Comparison of ENCODE assay signal across 21 cellular contexts in genomic region chr15:98941595-98942255, GRCh38.
DNase-seq lines count a peak whose midpoint lies in the region; ATAC-seq, FAIRE-seq and TF ChIP-seq lines count a peak whose summit lies in the region.
"Had no signal": no experiment of that assay in that cellular context is flagged by ENCODE, and none has a peak within 500 bp of the region (broad histone marks: within the 10 kb centered on the region; RNA-seq: fewer than 3 reads in every experiment).

No MANE protein-coding gene starts in this region.

- 19% methylated on average over 5 of the region's 5 CpGs for WGBS in A549 (ENCODE audit: missing lambda C conversion rate)

- H3K79me2 ChIP-seq in MM.1S (ENCODE audit: low read length) = no peaks in the 10 kb centered on the region

- in situ Hi-C loops in gastrocnemius medialis (cut with MboI; ENCODE audit: low sequenced_read_pairs in 4 of 4) = loop anchor here in 3 of 4 donors (5.0 to 10.0 kb wide), 2 partner anchors 113 to 116 kb away; no protein-coding TSS in a partner anchor

- peak in 1 of 2 experiments; percentile 71 for DNase-seq in A549 (ENCODE audit: low read depth in 1 of 2, low spot score in 1 of 2)
- DNase-seq in NCI-H2227 treated with DMSO at 0.1 percent for 48 hours (lab: John Stamatoyannopoulos, UW) = peak; percentile 49
- DNase-seq in left lung = no peak
- no peak for DNase-seq in gastrocnemius medialis
- no peak for DNase-seq in HPDE6-E6E7 (ENCODE audit: extremely low spot score)
- no peak for DNase-seq in RCC 7860 (ENCODE audit: low spot score)
- no peak for DNase-seq in MM.1S
- no peak for DNase-seq in Ammon's horn (ENCODE audit: low spot score)
- DNase-seq: activated CD4-positive, alpha-beta T cell treated with anti-CD3 and anti-CD28 coated beads, Interleukin-2, amount 10 ng/mL, durations not matched to agents 24 days and 14 days; activated CD8-positive, alpha-beta memory T cell treated with anti-CD3 and anti-CD28 coated beads, Interleukin-2, amount 10 ng/mL, durations not matched to agents 7 days and 5 days; activated naive CD8-positive, alpha-beta T cell treated with anti-CD3 and anti-CD28 coated beads for 36 hours; heart left ventricle; MG63; NCI-H146; NCI-H774; nucleus accumbens; SHP77; stimulated activated CD4-positive, alpha-beta T cell treated with anti-CD3 and anti-CD28 coated beads, Interleukin-2, amount 100 ng/mL, for 24 hours; stimulated activated naive CD4-positive, alpha-beta T cell; trophoblast cell had no signal

- H3K27ac ChIP-seq in A549 (peak overlapping the region; percentile 55 to 69), left lung (no peak overlapping the region), gastrocnemius medialis (peak overlapping the region in 3 of 4 donors; percentile 82 to 96 (median 88)), MM.1S (ENCODE audit: low read length) (no peak overlapping the region)

- intact Hi-C loops in left lung (cut with DNase I) = no loop called here
- intact Hi-C loops in gastrocnemius medialis (cut with DNase I; ENCODE audit: low total_unique reads) = loop anchor here (2.0 to 5.0 kb wide), 2 partner anchors 66 to 75 kb away; partner anchors contain the start of gene PGPEP1L

- H3K4me2 ChIP-seq in A549 (peak overlapping the region; percentile 67), MM.1S (ENCODE audit: low read depth, low read length) (no peak overlapping the region)

- H3K27me3 ChIP-seq in left lung (no peaks in the 10 kb centered on the region), gastrocnemius medialis (no peaks in the 10 kb centered on the region), MM.1S (replicated peaks; ENCODE audit: insufficient read depth, low read length) (no peaks in the 10 kb centered on the region)
- H3K27me3 ChIP-seq: heart left ventricle, MG63 had no signal

- FAIRE-seq in A549 (lab: Jason Lieb, UNC) (no peak), RCC 7860 (lab: Jason Lieb, UNC) (no peak)

- no peaks in the 10 kb centered on the region for H3K9me2 ChIP-seq in MM.1S (replicated peaks; ENCODE audit: insufficient read depth, low read length)

- peaks cover 47% of the 10 kb centered on the region for H3K4me1 ChIP-seq in A549
- peaks cover 5 to 15% of the 10 kb centered on the region in 2 donors for H3K4me1 ChIP-seq in left lung
- H3K4me1 ChIP-seq in gastrocnemius medialis = peaks cover 41 to 52% of the 10 kb centered on the region in 2 donors
- no peaks in the 10 kb centered on the region for H3K4me1 ChIP-seq in MM.1S (ENCODE audit: low read length)

- no peak overlapping the region; the same call in 2 of the 3 replicates for H3K4me3 ChIP-seq in A549
- H3K4me3 ChIP-seq in left lung = no peak overlapping the region
- no peak overlapping the region for H3K4me3 ChIP-seq in gastrocnemius medialis
- H3K4me3 ChIP-seq in MM.1S (ENCODE audit: low read length) = no peak overlapping the region
- H3K4me3 ChIP-seq: coronary artery, heart left ventricle, MG63 had no signal

- POLR2A ChIA-PET in A549 (lab: Yijun Ruan, JAX) = no interaction called here

- H3K36me3 ChIP-seq in left lung (peaks cover 0 to 57% of the 10 kb centered on the region in 2 donors), gastrocnemius medialis (peaks cover 0 to 30% of the 10 kb centered on the region in 2 donors), MM.1S (replicated peaks; ENCODE audit: insufficient read depth, low read length) (no peaks in the 10 kb centered on the region; the same call in none of the 2 replicates)

- TF ChIP-seq CTCF in A549 (IDR thresholded peaks at IDR 0.05) (no peak), left lung (IDR thresholded peaks at IDR 0.05) (no peak), gastrocnemius medialis (IDR thresholded peaks at IDR 0.05 in 4 of 5, conservative IDR thresholded peaks at IDR 0.05 in 1 of 5) (no peak), MM.1S (IDR thresholded peaks at IDR 0.05; ENCODE audit: low read length) (no peak)

- H3F3A ChIP-seq in MM.1S (ENCODE audit: insufficient read depth, low read length) = no peaks in the 10 kb centered on the region

- peak; percentile 22 to 29; a peak in 1 of 5 replicates for TF ChIP-seq EP300 in A549 (IDR thresholded peaks at IDR 0.05)

- CTCF ChIA-PET in A549 (lab: Yijun Ruan, JAX) = no interaction called here

- no peaks in the 10 kb centered on the region for H3K9me3 ChIP-seq in A549
- no peaks in the 10 kb centered on the region for H3K9me3 ChIP-seq in left lung
- no peaks in the 10 kb centered on the region for H3K9me3 ChIP-seq in gastrocnemius medialis
- H3K9me3 ChIP-seq in MM.1S (replicated peaks; ENCODE audit: insufficient read depth, low read length) = no peaks in the 10 kb centered on the region
- H3K9me3 ChIP-seq: heart left ventricle, MG63 had no signal

- no peak overlapping the region for H3K9ac ChIP-seq in MM.1S (ENCODE audit: low read length)

- ATAC-seq in A549 (peak in 1 of 2 experiments; percentile 51; a peak in 3 of 6 replicates), left lung (peak; percentile 85), gastrocnemius medialis (no peak)
- ATAC-seq: activated CD8-positive, alpha-beta memory T cell treated with anti-CD3 and anti-CD28 coated beads, Interleukin-2, amount 10 ng/mL, durations not matched to agents 7 days and 5 days; heart left ventricle had no signal

- no peak for TF ChIP-seq RAD21 in A549 (conservative IDR thresholded peaks at IDR 0.05 in 1 of 2, IDR thresholded peaks at IDR 0.05 in 1 of 2)

- H4K20me1 ChIP-seq in MM.1S (ENCODE audit: insufficient read depth, low read length) = no peaks in the 10 kb centered on the region

- TF ChIP-seq POLR2A in A549 (IDR thresholded peaks at IDR 0.05; ENCODE audit: low read length) = no peak
- no peak for TF ChIP-seq POLR2A in gastrocnemius medialis (IDR thresholded peaks at IDR 0.05)

- no peak overlapping the region for H2AFZ ChIP-seq in MM.1S (ENCODE audit: low read length)

TF ChIP-seq in A549, 52 proteins besides CTCF, POLR2A, EP300 and RAD21:
- 0 out of 5 replicates have a peak, but pooled peaks of 1 of the 2 experiments have one; percentile 18 for TF ChIP-seq JUN (IDR thresholded peaks at IDR 0.05)
- no peak for TF ChIP-seq FOXS1 (CRISPR knock-in tag; IDR thresholded peaks at IDR 0.05)
- TF ChIP-seq GATA3 (IDR thresholded peaks at IDR 0.05; ENCODE audit: borderline replicate concordance) = 0 out of 2 replicates have a peak, but pooled peaks have one; percentile 29
- TF ChIP-seq MAFK (IDR thresholded peaks at IDR 0.05; ENCODE audit: partially characterized antibody) = peak; percentile 2
- 0 out of 2 replicates have a peak, but pooled peaks have one; percentile 21 for TF ChIP-seq JUNB (IDR thresholded peaks at IDR 0.05)
- peak; percentile 66 to 73; a peak in 3 of 4 replicates for TF ChIP-seq CEBPB (IDR thresholded peaks at IDR 0.05)

Comparison
In these comparisons a context has a peak if more than half of its experiments do, and no peak if none do; other contexts are left out.
1. H3K27ac ChIP-seq: peak in A549 (2 of 2) and gastrocnemius medialis (3 of 4); none in left lung (0 of 2) and MM.1S (single experiment).